In the genomic region with DNA sequence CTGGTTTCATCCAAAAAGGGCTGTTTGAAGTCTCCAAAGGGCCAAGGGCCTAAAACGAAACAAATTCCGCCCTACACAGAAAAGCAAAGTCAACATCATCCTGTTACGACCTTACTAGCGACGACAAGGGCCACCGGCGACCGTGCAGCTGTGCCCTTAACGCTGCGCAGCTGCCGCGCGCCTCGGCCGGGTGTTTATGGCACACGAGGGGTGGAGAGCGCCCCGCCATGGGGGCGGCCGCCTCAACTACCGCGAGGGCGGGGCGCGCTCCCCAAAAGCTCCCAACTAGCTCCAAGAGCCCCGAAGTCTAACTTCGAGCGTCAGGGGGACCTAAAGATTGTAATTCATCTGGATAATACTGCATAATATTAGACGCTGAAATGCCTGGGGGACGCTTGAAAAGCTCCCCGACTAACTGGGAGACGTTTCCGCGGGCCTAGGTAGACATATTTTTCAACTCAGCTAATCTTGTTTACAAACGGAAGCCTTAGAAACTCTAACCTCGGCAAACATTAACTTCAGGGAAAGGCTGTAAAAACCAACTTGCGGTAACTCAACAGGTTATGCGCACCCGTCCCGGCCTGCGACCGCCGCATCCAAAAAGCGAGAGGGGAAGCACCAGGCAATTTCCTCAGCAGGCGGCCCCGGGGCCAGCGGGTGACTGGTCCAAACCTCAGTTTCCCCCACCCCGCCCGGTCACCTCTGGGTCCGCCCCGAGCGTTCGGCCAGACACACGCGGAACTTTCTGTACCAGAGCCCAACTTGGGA, we compare ENCODE assay signal across 8 cellular contexts. TPM values are rescaled to one million over a fixed set of nuclear protein-coding genes. Genes with fewer than 3 reads are reported as not detected.
DNase-seq lines count a peak whose midpoint lies in the region; ATAC-seq and TF ChIP-seq lines count a peak whose summit lies in the region.

No MANE protein-coding gene starts in this region.

- no peaks in the 10 kb centered on the region for H3K36me3 ChIP-seq in left lung

- H3K4me1 ChIP-seq in left lung: peaks cover 10 to 78% of the 10 kb centered on the region in 2 donors

- TF ChIP-seq CTCF in choroid plexus epithelial cell (conservative IDR thresholded peaks at IDR 0.05; ENCODE audit: low read depth, low read length): peak; percentile 22
- TF ChIP-seq CTCF in left lung (IDR thresholded peaks at IDR 0.05): no peak

- peak overlapping the region; percentile 85 for H3K4me3 ChIP-seq in choroid plexus epithelial cell (ENCODE audit: low read depth, low read length)
- peak overlapping the region; percentile 78 to 95 for H3K4me3 ChIP-seq in left lung

- ATAC-seq in HG02938 (IDR thresholded peaks at IDR 0.05; ENCODE audit: unreplicated experiment) (peak; percentile 55), left lung (peak; percentile 70)
- peak; percentile 63 to 65 for ATAC-seq in activated CD4-positive, CD25-positive, alpha-beta regulatory T cell treated with anti-CD3 and anti-CD28 coated beads, Interleukin-2, amount 50 U/mL, for 24 hours

- no peaks in the 10 kb centered on the region for H3K27me3 ChIP-seq in left lung

- intact Hi-C loops in left lung (cut with DNase I): no loop called here

- peak overlapping the region; percentile 89 to 96 for H3K27ac ChIP-seq in left lung

- no peaks in the 10 kb centered on the region for H3K9me3 ChIP-seq in left lung

- DNase-seq in SIG-M5 treated with dmso at 0.1 percent for 504 hours (lab: John Stamatoyannopoulos, UW; ENCODE audit: unreplicated experiment): peak; percentile 64
- no peak for DNase-seq in SIG-M5 (lab: John Stamatoyannopoulos, UW)
- peak; percentile 59 for DNase-seq in NCI-H2029 treated with DMSO at 0.1 percent for 48 hours (lab: John Stamatoyannopoulos, UW)
- DNase-seq in choroid plexus epithelial cell (ENCODE audit: low read depth): peak; percentile 48
- DNase-seq in left lung: peak; percentile 74 to 92
- DNase-seq in stimulated activated CD4-positive, alpha-beta T cell treated with anti-CD3 and anti-CD28 coated beads, Interleukin-4, amount 100 ng/mL, for 24 hours: peak; percentile 75

RNA-seq across cellular contexts. Expression of a gene that starts 0.7 kb away (rescaled TPM):
- total RNA-seq in left lung: 100 to 1,000 TPM; 127 to 155 TPM
